In the genomic region with DNA sequence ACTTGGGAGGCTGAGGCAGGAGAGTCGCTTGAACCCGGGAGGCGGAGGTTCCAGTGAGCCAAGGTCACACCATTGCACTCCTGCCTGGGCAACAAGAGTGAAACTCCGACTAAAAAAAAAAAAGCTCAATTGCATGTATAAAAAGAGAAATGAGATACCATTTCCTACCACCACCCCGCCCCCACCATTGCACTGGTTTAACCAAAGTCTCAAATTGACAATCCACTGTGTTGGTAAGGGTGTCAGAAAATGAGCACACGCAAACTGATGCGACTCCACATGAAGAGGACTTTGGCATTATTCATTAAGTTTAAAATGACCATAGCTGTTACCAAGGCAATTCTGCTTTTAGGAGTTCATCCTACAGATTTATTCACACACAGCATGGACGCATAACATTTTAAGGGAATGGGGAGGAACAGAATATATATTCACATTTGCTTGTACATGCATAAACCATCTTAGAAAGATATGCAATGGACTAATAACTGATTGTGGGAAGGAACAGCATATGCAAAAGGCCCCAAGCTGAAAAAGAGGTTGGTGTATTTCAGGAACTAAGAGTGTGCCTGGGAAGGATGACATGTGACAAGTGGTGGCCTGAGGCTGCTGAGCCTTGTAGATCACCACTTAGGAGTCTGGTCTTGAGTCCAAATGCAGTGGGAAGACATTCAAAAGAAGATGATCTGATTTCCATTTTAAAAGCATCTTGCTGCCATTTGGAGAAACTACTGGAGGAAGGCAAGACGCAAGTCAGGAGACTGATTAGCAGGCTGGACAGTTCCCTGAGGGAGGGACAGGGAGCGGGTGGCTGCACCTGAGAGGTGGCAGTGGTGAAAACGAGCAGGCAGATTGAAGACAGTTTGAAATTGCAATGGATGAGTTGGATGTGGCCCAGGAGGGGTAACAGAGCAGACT, we compare ENCODE assay signal across 16 cellular contexts. TPM values are rescaled to one million over a fixed set of nuclear protein-coding genes. Genes with fewer than 3 reads are reported as not detected.
A peak's percentile ranks its signal among the peaks of the same experiment; 100 is the strongest.
DNase-seq lines count a peak whose midpoint lies in the region; ATAC-seq, FAIRE-seq and TF ChIP-seq lines count a peak whose summit lies in the region.
"Had no signal": no experiment of that assay in that cellular context is flagged by ENCODE, and none has a peak within 500 bp of the region (broad histone marks: within the 10 kb centered on the region; RNA-seq: fewer than 3 reads in every experiment).

No MANE protein-coding gene starts in this region.

- H3K27me3 Mint-ChIP-seq in activated T-cell treated with anti-CD3 and anti-CD28 coated beads, Interleukin-2, amount 50 U/mL, for 72 hours (ENCODE audit: low read depth), result peaks cover 6% of the 10 kb centered on the region
- no peaks in the 10 kb centered on the region; the same call in 1 of the 2 replicates for H3K27me3 Mint-ChIP-seq in WTC11 (ENCODE audit: low read depth)

- CTCF ChIA-PET in WTC11 (lab: Charles Lee), result interaction anchor here (1.0 kb wide), 1 partner anchor 9 kb away, joined by 3 read pairs; no protein-coding TSS in a partner anchor

- intact Hi-C loops in breast epithelium (cut with DNase I; ENCODE audit: low total_unique reads), result no loop called here

- H3K36me3 ChIP-seq in breast epithelium, result no peaks in the 10 kb centered on the region
- H3K36me3 ChIP-seq: MG63 had no signal

- POLR2A ChIA-PET in WTC11 (lab: Charles Lee), result no interaction called here

- TF ChIP-seq POLR2A in breast epithelium (IDR thresholded peaks at IDR 0.05) (no peak), GM12891 (IDR thresholded peaks at IDR 0.05; ENCODE audit: low read depth, low read length) (no peak)

- peak overlapping the region in 1 of 2 donors; percentile 54 for H3K4me3 Mint-ChIP-seq in activated T-cell treated with anti-CD3 and anti-CD28 coated beads, Interleukin-2, amount 50 U/mL, for 72 hours
- no peak overlapping the region for H3K4me3 Mint-ChIP-seq in WTC11

- peak; percentile 33 to 61 for DNase-seq in activated T-cell treated with anti-CD3 and anti-CD28 coated beads, Interleukin-2, amount 50 U/mL, for 72 hours
- DNase-seq in activated T-cell treated with anti-CD3 and anti-CD28 coated beads for 4 hours, result no peak
- DNase-seq in GDM1 (lab: John Stamatoyannopoulos, UW), result peak; percentile 7
- no peak for DNase-seq in WTC11 (ENCODE audit: low spot score)
- peak; percentile 57 for DNase-seq in stimulated activated CD8-positive, alpha-beta memory T cell treated with anti-CD3 and anti-CD28 coated beads, Interleukin-4, amount 100 ng/mL, for 48 hours
- no peak for DNase-seq in breast epithelium (ENCODE audit: low spot score in 2 of 2)
- DNase-seq in GM12891 (ENCODE audit: insufficient read length, low spot score), result no peak
- DNase-seq: activated naive CD4-positive, alpha-beta T cell treated with anti-CD3 and anti-CD28 coated beads, Interleukin-2, amount 50 U/mL, for 16 hours; DMS 273 treated with DMSO at 0.1 percent for 48 hours; left cardiac atrium; MG63; NCI-H1930; OCI-M1; posterior cingulate gyrus had no signal

- no peaks in the 10 kb centered on the region for H3K9me3 ChIP-seq in breast epithelium
- H3K9me3 ChIP-seq: MG63 had no signal

- no peak overlapping the region for H3K4me3 ChIP-seq in breast epithelium
- H3K4me3 ChIP-seq: MG63 had no signal

- no peaks in the 10 kb centered on the region for H3K4me1 ChIP-seq in breast epithelium

- H3K27ac Mint-ChIP-seq in activated T-cell treated with anti-CD3 and anti-CD28 coated beads, Interleukin-2, amount 50 U/mL, for 72 hours, result peak overlapping the region; percentile 12
- H3K27ac Mint-ChIP-seq in WTC11, result 0 out of 2 replicates have a peak overlapping the region, but pooled peaks have one; percentile 4

- H3K36me3 Mint-ChIP-seq in activated T-cell treated with anti-CD3 and anti-CD28 coated beads, Interleukin-2, amount 50 U/mL, for 72 hours (ENCODE audit: insufficient read depth in 2 of 2), result no peaks in the 10 kb centered on the region
- no peaks in the 10 kb centered on the region for H3K36me3 Mint-ChIP-seq in WTC11

- H3K27ac ChIP-seq in breast epithelium, result no peak overlapping the region

- no peaks in the 10 kb centered on the region for H3K9me3 Mint-ChIP-seq in activated T-cell treated with anti-CD3 and anti-CD28 coated beads, Interleukin-2, amount 50 U/mL, for 72 hours
- peaks cover 7% of the 10 kb centered on the region for H3K9me3 Mint-ChIP-seq in WTC11

- no peak for FAIRE-seq in GM12891 (lab: Jason Lieb, UNC)
- FAIRE-seq: colon had no signal

- ATAC-seq in activated T-cell treated with anti-CD3 and anti-CD28 coated beads, Interleukin-2, amount 50 U/mL, for 72 hours (replicated peaks in 1 of 2), result peak; percentile 74 to 76
- ATAC-seq in WTC11 (no peak), GM21381 (IDR thresholded peaks at IDR 0.05; ENCODE audit: unreplicated experiment) (no peak)

- TF ChIP-seq CTCF in WTC11 (IDR thresholded peaks at IDR 0.05), result no peak
- TF ChIP-seq CTCF in breast epithelium (IDR thresholded peaks at IDR 0.05), result no peak

- H3K4me1 Mint-ChIP-seq in activated T-cell treated with anti-CD3 and anti-CD28 coated beads, Interleukin-2, amount 50 U/mL, for 72 hours (ENCODE audit: low read depth), result peaks cover 66% of the 10 kb centered on the region
- H3K4me1 Mint-ChIP-seq in WTC11, result peaks cover 4% of the 10 kb centered on the region; the same call in 1 of the 2 replicates

- no peaks in the 10 kb centered on the region for H3K27me3 ChIP-seq in breast epithelium
- H3K27me3 ChIP-seq: MG63 had no signal

TF ChIP-seq in WTC11, 78 proteins besides CTCF, POLR2A, EP300 and RAD21:
- TF ChIP-seq SMAD3 (CRISPR knock-in tag; IDR thresholded peaks at IDR 0.05; ENCODE audit: borderline replicate concordance), result no peak
- TF ChIP-seq, protein P1, sequence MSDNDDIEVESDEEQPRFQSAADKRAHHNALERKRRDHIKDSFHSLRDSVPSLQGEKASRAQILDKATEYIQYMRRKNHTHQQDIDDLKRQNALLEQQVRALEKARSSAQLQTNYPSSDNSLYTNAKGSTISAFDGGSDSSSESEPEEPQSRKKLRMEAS (CRISPR knock-in tag; IDR thresholded peaks at IDR 0.05), result 0 out of 2 replicates have a peak, but pooled peaks have one; percentile 22

TF ChIP-seq in GM12891, 5 proteins besides CTCF, POLR2A, EP300 and RAD21:
- no peak for TF ChIP-seq POLR2AphosphoS5 (IDR thresholded peaks at IDR 0.05; ENCODE audit: low read depth, low read length)
- TF ChIP-seq SPI1 (IDR thresholded peaks at IDR 0.05; ENCODE audit: low read depth, low read length), result no peak
- no peak for TF ChIP-seq TAF1 (IDR thresholded peaks at IDR 0.05; ENCODE audit: low read depth, low read length)
- no peak for TF ChIP-seq POU2F2 (IDR thresholded peaks at IDR 0.05; ENCODE audit: low read depth, low read length)
- no peak for TF ChIP-seq PAX5 (IDR thresholded peaks at IDR 0.05; ENCODE audit: insufficient read depth, low read length, severe bottlenecking)

RNA-seq across cellular contexts. Expression of a gene that starts 37.2 kb away (rescaled TPM):
- 100 to 1,000 TPM; 138 TPM for total RNA-seq in activated T-cell treated with anti-CD3 and anti-CD28 coated beads, Interleukin-2, amount 50 U/mL, for 72 hours
- total RNA-seq in WTC11 (2021), result 23.4 to 29.4 TPM (median 25.3 TPM) in 3 replicates
- total RNA-seq in breast epithelium, result 10 to 100 TPM; 23.8 to 29.2 (median 28.5) TPM
- polyA plus RNA-seq in GM12891 (2012; ENCODE audit: low read depth, missing spikeins), result 34.6 TPM

Comparison
In these comparisons a context has a peak if more than half of its experiments do, and no peak if none do; other contexts are left out.
1. DNase-seq: peak in activated T-cell treated with anti-CD3 and anti-CD28 coated beads, Interleukin-2, amount 50 U/mL, for 72 hours (2 of 2), GDM1 (single experiment) and stimulated activated CD8-positive, alpha-beta memory T cell treated with anti-CD3 and anti-CD28 coated beads, Interleukin-4, amount 100 ng/mL, for 48 hours (single experiment); none in activated T-cell treated with anti-CD3 and anti-CD28 coated beads for 4 hours (single experiment), WTC11 (single experiment), breast epithelium (0 of 2) and GM12891 (single experiment).
2. ATAC-seq: peak in activated T-cell treated with anti-CD3 and anti-CD28 coated beads, Interleukin-2, amount 50 U/mL, for 72 hours (2 of 2); none in WTC11 (single experiment) and GM21381 (single experiment).